1 cellular context compared by ENCODE assay signal in genomic region chr5:14342306-14342705, GRCh38.
TF ChIP-seq lines count a peak whose summit lies in the region.

No MANE protein-coding gene starts in this region.

TF ChIP-seq in H1, 55 proteins besides CTCF, POLR2A, EP300 and RAD21 (continued from another document):
- TF ChIP-seq CHD7 (IDR thresholded peaks at IDR 0.05; ENCODE audit: insufficient replicate concordance, low read length) = no peak
